ENCODE assay signal across 1 cellular context in genomic region chr12:80777587-80777986, GRCh38.
TF ChIP-seq lines count a peak whose summit lies in the region.

No MANE protein-coding gene starts in this region.

TF ChIP-seq in IMR-90, 13 proteins besides CTCF, POLR2A, EP300 and RAD21 (continued from another document):
- TF ChIP-seq RCOR1 (IDR thresholded peaks at IDR 0.05; ENCODE audit: insufficient replicate concordance, low read length) (no peak), RFX5 (IDR thresholded peaks at IDR 0.05; ENCODE audit: low read depth, low read length) (no peak), CHD1 (IDR thresholded peaks at IDR 0.05; ENCODE audit: low read depth, low read length) (no peak), FOS (IDR thresholded peaks at IDR 0.05; ENCODE audit: low read depth, low read length) (no peak), MXI1 (IDR thresholded peaks at IDR 0.05; ENCODE audit: borderline replicate concordance, low read depth, low read length) (no peak)
- TF ChIP-seq, protein P1, sequence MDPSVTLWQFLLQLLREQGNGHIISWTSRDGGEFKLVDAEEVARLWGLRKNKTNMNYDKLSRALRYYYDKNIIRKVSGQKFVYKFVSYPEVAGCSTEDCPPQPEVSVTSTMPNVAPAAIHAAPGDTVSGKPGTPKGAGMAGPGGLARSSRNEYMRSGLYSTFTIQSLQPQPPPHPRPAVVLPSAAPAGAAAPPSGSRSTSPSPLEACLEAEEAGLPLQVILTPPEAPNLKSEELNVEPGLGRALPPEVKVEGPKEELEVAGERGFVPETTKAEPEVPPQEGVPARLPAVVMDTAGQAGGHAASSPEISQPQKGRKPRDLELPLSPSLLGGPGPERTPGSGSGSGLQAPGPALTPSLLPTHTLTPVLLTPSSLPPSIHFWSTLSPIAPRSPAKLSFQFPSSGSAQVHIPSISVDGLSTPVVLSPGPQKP (IDR thresholded peaks at IDR 0.05; ENCODE audit: borderline replicate concordance, low read depth, low read length) = no peak
TF ChIP-seq in IMR-90: peak in this region for 0.
